18 cellular contexts compared by ENCODE assay signal in genomic region chr16:70804729-70805169, GRCh38. TPM values are rescaled to one million over a fixed set of nuclear protein-coding genes. Genes with fewer than 3 reads are reported as not detected.
A peak's percentile ranks its signal among the peaks of the same experiment; 100 is the strongest.
DNase-seq lines count a peak whose midpoint lies in the region; ATAC-seq and TF ChIP-seq lines count a peak whose summit lies in the region.
"Had no signal": no experiment of that assay in that cellular context is flagged by ENCODE, and none has a peak within 500 bp of the region (broad histone marks: within the 10 kb centered on the region; RNA-seq: fewer than 3 reads in every experiment).

No MANE protein-coding gene starts in this region.

- in situ Hi-C loops in HAP-1 (cut with MboI; ENCODE audit: low sequenced_read_pairs) = no loop called here

- peaks cover 11% of the 10 kb centered on the region for H3K27me3 Mint-ChIP-seq in activated CD8-positive, alpha-beta memory T cell treated with anti-CD3 and anti-CD28 coated beads, Interleukin-2, amount 10 ng/mL, durations not matched to agents 7 days and 5 days
- H3K27me3 Mint-ChIP-seq in dendritic cell treated with granulocyte-macrophage colony-stimulating factor and Interleukin-4, amounts not matched to agents 40 ng/mL and 50 ng/mL, for 4 days = peaks cover 10% of the 10 kb centered on the region
- H3K27me3 Mint-ChIP-seq in Caco-2 (ENCODE audit: insufficient read depth, unreplicated experiment) = peaks cover 7% of the 10 kb centered on the region

- BruUV-seq in Caco-2 (replicated peaks; lab: Mats Ljungman, UMichigan) = no TSS peak

- intact Hi-C loops in dendritic cell treated with granulocyte-macrophage colony-stimulating factor and Interleukin-4, amounts not matched to agents 40 ng/mL and 50 ng/mL, for 4 days (cut with micrococcal nuclease) = no loop called here
- intact Hi-C loops in Caco-2 (cut with micrococcal nuclease; ENCODE audit: unreplicated experiment) = loop anchor here (5.0 kb wide), 1 partner anchor 57 kb away; no protein-coding TSS in a partner anchor

- no peak overlapping the region for H3K4me2 ChIP-seq in smooth muscle cell
- H3K4me2 ChIP-seq: KMS-11 had no signal

- peak overlapping the region; percentile 5 for H3K9ac ChIP-seq in smooth muscle cell (ENCODE audit: low read depth)
- H3K9ac ChIP-seq: KMS-11 had no signal

- H2AFZ ChIP-seq in smooth muscle cell (ENCODE audit: low read depth) = no peak overlapping the region

- no peak for TF ChIP-seq CTCF in smooth muscle cell (IDR thresholded peaks at IDR 0.05; ENCODE audit: borderline replicate concordance, insufficient read depth, poor library complexity, severe bottlenecking)
- no peak for TF ChIP-seq CTCF in Caco-2 (IDR thresholded peaks at IDR 0.05; ENCODE audit: insufficient read depth in 1 of 2, low read depth in 1 of 2, low read length in 1 of 2, severe bottlenecking in 1 of 2, unreplicated experiment in 1 of 2)

- H3K27ac Mint-ChIP-seq in activated CD8-positive, alpha-beta memory T cell treated with anti-CD3 and anti-CD28 coated beads, Interleukin-2, amount 10 ng/mL, durations not matched to agents 7 days and 5 days = peak overlapping the region; percentile 30
- H3K27ac Mint-ChIP-seq in dendritic cell treated with granulocyte-macrophage colony-stimulating factor and Interleukin-4, amounts not matched to agents 40 ng/mL and 50 ng/mL, for 4 days = peak overlapping the region; percentile 31
- no peak overlapping the region for H3K27ac Mint-ChIP-seq in Caco-2 (ENCODE audit: unreplicated experiment)
- H3K27ac Mint-ChIP-seq: activated CD8-positive, alpha-beta T cell treated with anti-CD3 and anti-CD28 coated beads, Interleukin-2, amount 10 ng/mL, durations not matched to agents 7 days and 5 days had no signal

- H3K79me2 ChIP-seq in smooth muscle cell (ENCODE audit: low read depth) = peaks cover 10% of the 10 kb centered on the region

- DNase-seq in activated CD8-positive, alpha-beta memory T cell treated with anti-CD3 and anti-CD28 coated beads, Interleukin-2, amount 10 ng/mL, durations not matched to agents 7 days and 5 days = peak; percentile 27
- no peak for DNase-seq in activated CD8-positive, alpha-beta memory T cell treated with anti-CD3 and anti-CD28 coated beads, Interleukin-2, amount 50 U/mL, for 48 hours
- DNase-seq in NAMALWA (ENCODE audit: low spot score) (peak; percentile 38), smooth muscle cell (lab: John Stamatoyannopoulos, UW; ENCODE audit: unreplicated experiment) (no peak), HAP-1 (ENCODE audit: low spot score in 2 of 2) (no peak), Caco-2 (no peak), NCI-H526 treated with DMSO at 0.1 percent for 48 hours (lab: John Stamatoyannopoulos, UW) (no peak)
- DNase-seq: activated effector memory CD4-positive, alpha-beta T cell treated with anti-CD3 and anti-CD28 coated beads, Interleukin-2, amount 50 U/mL, for 16 hours; amniotic stem cell; gastrocnemius medialis; NCI-H1092 treated with DMSO at 0.1 percent for 48 hours; NCI-H524 treated with DMSO at 0.1 percent for 48 hours; nucleus accumbens; stomach had no signal

- H3K36me3 Mint-ChIP-seq in activated CD8-positive, alpha-beta memory T cell treated with anti-CD3 and anti-CD28 coated beads, Interleukin-2, amount 10 ng/mL, durations not matched to agents 7 days and 5 days = no peaks in the 10 kb centered on the region
- H3K36me3 Mint-ChIP-seq in dendritic cell treated with granulocyte-macrophage colony-stimulating factor and Interleukin-4, amounts not matched to agents 40 ng/mL and 50 ng/mL, for 4 days (ENCODE audit: low read depth) = peaks cover 11% of the 10 kb centered on the region
- peaks cover 11% of the 10 kb centered on the region for H3K36me3 Mint-ChIP-seq in Caco-2 (ENCODE audit: insufficient read depth, unreplicated experiment)

- H4K20me1 ChIP-seq in smooth muscle cell (ENCODE audit: low read depth) = no peaks in the 10 kb centered on the region

- CTCF ChIA-PET in activated CD8-positive, alpha-beta memory T cell treated with anti-CD3 and anti-CD28 coated beads, Interleukin-2, amount 10 ng/mL, durations not matched to agents 7 days and 5 days (lab: Charles Lee) = no interaction called here
- CTCF ChIA-PET in Caco-2 (lab: Charles Lee) = no interaction called here

- H3K4me3 ChIP-seq in smooth muscle cell (no peak overlapping the region), HAP-1 (no peak overlapping the region), Caco-2 (ENCODE audit: low read depth, low read length) (no peak overlapping the region)
- H3K4me3 ChIP-seq: gastrocnemius medialis, right atrium auricular region, stomach had no signal

- H3K4me1 ChIP-seq in smooth muscle cell (ENCODE audit: low read depth) = peaks cover 7% of the 10 kb centered on the region
- peaks cover 6% of the 10 kb centered on the region for H3K4me1 ChIP-seq in HAP-1
- peaks cover 5% of the 10 kb centered on the region for H3K4me1 ChIP-seq in Caco-2

- H3K9me3 ChIP-seq in smooth muscle cell (replicated peaks; ENCODE audit: low read depth) = no peaks in the 10 kb centered on the region
- no peaks in the 10 kb centered on the region for H3K9me3 ChIP-seq in HAP-1
- peaks cover 12% of the 10 kb centered on the region; the same call in 1 of the 2 replicates for H3K9me3 ChIP-seq in Caco-2
- H3K9me3 ChIP-seq: right atrium auricular region had no signal

- H3K4me3 Mint-ChIP-seq in activated CD8-positive, alpha-beta memory T cell treated with anti-CD3 and anti-CD28 coated beads, Interleukin-2, amount 10 ng/mL, durations not matched to agents 7 days and 5 days = no peak overlapping the region
- no peak overlapping the region for H3K4me3 Mint-ChIP-seq in dendritic cell treated with granulocyte-macrophage colony-stimulating factor and Interleukin-4, amounts not matched to agents 40 ng/mL and 50 ng/mL, for 4 days
- no peak overlapping the region for H3K4me3 Mint-ChIP-seq in Caco-2 (ENCODE audit: unreplicated experiment)
- H3K4me3 Mint-ChIP-seq: activated CD8-positive, alpha-beta T cell treated with anti-CD3 and anti-CD28 coated beads, Interleukin-2, amount 10 ng/mL, durations not matched to agents 7 days and 5 days had no signal

- H3K27ac ChIP-seq in smooth muscle cell (ENCODE audit: low read depth) = peak overlapping the region; percentile 68
- H3K27ac ChIP-seq: gastrocnemius medialis, KMS-11, right atrium auricular region, stomach had no signal

- H3F3A ChIP-seq in smooth muscle cell (ENCODE audit: low read depth) = no peaks in the 10 kb centered on the region

- no peak for ATAC-seq in activated CD8-positive, alpha-beta memory T cell treated with anti-CD3 and anti-CD28 coated beads, Interleukin-2, amount 10 ng/mL, durations not matched to agents 7 days and 5 days
- ATAC-seq: activated CD8-positive, alpha-beta T cell treated with anti-CD3 and anti-CD28 coated beads, Interleukin-2, amount 10 ng/mL, durations not matched to agents 7 days and 5 days; gastrocnemius medialis had no signal

- H3K9me3 Mint-ChIP-seq in activated CD8-positive, alpha-beta memory T cell treated with anti-CD3 and anti-CD28 coated beads, Interleukin-2, amount 10 ng/mL, durations not matched to agents 7 days and 5 days (ENCODE audit: low read depth) = peaks cover 6% of the 10 kb centered on the region
- H3K9me3 Mint-ChIP-seq in dendritic cell treated with granulocyte-macrophage colony-stimulating factor and Interleukin-4, amounts not matched to agents 40 ng/mL and 50 ng/mL, for 4 days = peaks cover 10% of the 10 kb centered on the region
- H3K9me3 Mint-ChIP-seq in Caco-2 (ENCODE audit: unreplicated experiment) = peaks cover 15% of the 10 kb centered on the region

- peaks cover 26% of the 10 kb centered on the region for H3K27me3 ChIP-seq in smooth muscle cell (ENCODE audit: low read depth)
- peaks cover 11% of the 10 kb centered on the region for H3K27me3 ChIP-seq in HAP-1 (ENCODE audit: low read depth)
- no peaks in the 10 kb centered on the region; the same call in 1 of the 2 replicates for H3K27me3 ChIP-seq in Caco-2 (replicated peaks; ENCODE audit: control insufficient read depth, insufficient read depth, low read length)
- H3K27me3 ChIP-seq: right atrium auricular region had no signal

- 58% methylated on average over 2 of the region's 2 CpGs for WGBS in smooth muscle cell (ENCODE audit: low lambda C conversion rate)

- peaks cover 17% of the 10 kb centered on the region for H3K4me1 Mint-ChIP-seq in activated CD8-positive, alpha-beta memory T cell treated with anti-CD3 and anti-CD28 coated beads, Interleukin-2, amount 10 ng/mL, durations not matched to agents 7 days and 5 days
- peaks cover 25% of the 10 kb centered on the region for H3K4me1 Mint-ChIP-seq in dendritic cell treated with granulocyte-macrophage colony-stimulating factor and Interleukin-4, amounts not matched to agents 40 ng/mL and 50 ng/mL, for 4 days (ENCODE audit: low read depth)
- peaks cover 7% of the 10 kb centered on the region for H3K4me1 Mint-ChIP-seq in Caco-2 (ENCODE audit: low read depth, unreplicated experiment)

- H3K36me3 ChIP-seq in smooth muscle cell (ENCODE audit: low read depth) (no peaks in the 10 kb centered on the region), HAP-1 (replicated peaks) (no peaks in the 10 kb centered on the region), Caco-2 (ENCODE audit: control insufficient read depth, insufficient read depth, low read length) (no peaks in the 10 kb centered on the region)
- H3K36me3 ChIP-seq: gastrocnemius medialis, right atrium auricular region, stomach had no signal

- POLR2A ChIA-PET in Caco-2 (lab: Charles Lee) = no interaction called here

RNA-seq across cellular contexts. Expression of gene VAC14, which starts 3.8 kb away (rescaled TPM):
- 10 to 100 TPM; 36.2 to 38.6 TPM for total RNA-seq in activated CD8-positive, alpha-beta memory T cell treated with anti-CD3 and anti-CD28 coated beads, Interleukin-2, amount 10 ng/mL, durations not matched to agents 7 days and 5 days
- total RNA-seq in smooth muscle cell (22.7 and 27.9 TPM in 2 replicates), Caco-2 (2022) (63.5 and 67.3 TPM in 2 replicates)
- 42.0 and 52.3 TPM in 2 replicates for polyA plus RNA-seq in smooth muscle cell

Comparison
In these comparisons a context has a peak if more than half of its experiments do, and no peak if none do; other contexts are left out.
1. DNase-seq: peak in activated CD8-positive, alpha-beta memory T cell treated with anti-CD3 and anti-CD28 coated beads, Interleukin-2, amount 10 ng/mL, durations not matched to agents 7 days and 5 days (single experiment) and NAMALWA (single experiment); none in activated CD8-positive, alpha-beta memory T cell treated with anti-CD3 and anti-CD28 coated beads, Interleukin-2, amount 50 U/mL, for 48 hours (single experiment), smooth muscle cell (single experiment), HAP-1 (0 of 2), Caco-2 (0 of 2) and NCI-H526 treated with DMSO at 0.1 percent for 48 hours (single experiment).